In the genomic region with DNA sequence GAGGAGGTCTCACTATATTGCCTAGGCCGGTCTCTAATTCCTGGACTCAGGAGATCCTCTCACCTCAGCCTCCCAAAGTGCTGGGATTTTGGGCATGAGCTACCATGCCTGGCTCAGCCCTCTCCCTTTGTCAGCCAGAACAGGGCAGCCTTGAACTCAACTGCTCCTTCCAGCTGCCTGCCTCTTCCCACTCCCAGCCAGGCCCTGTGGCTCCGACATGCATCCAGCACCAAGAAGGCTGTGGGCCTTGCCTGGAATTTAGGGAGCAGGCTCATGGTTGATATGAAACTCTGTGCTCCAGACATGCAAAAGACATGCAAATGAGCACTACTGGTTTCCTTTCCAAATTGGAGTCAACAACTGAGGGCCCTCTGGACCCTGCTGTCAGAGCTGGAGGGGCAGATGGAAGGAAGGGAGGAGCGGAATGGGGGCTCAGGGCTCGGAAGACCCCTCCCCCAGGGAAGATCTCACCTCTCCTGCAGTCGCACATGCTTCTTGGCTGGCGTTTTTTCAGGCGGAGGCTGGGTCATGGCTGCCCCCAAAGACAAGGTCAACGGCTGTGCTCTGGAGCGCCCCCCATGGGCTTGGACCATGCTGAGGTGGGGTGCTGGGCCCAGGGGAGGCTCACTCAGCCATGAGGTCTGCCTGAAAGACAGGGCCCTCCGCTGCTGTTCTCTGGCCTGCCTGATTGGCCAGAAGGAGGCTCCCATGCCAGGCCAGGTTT, we compare ENCODE assay signal across 12 cellular contexts. TPM values are rescaled to one million over a fixed set of nuclear protein-coding genes. Genes with fewer than 3 reads are reported as not detected.
DNase-seq lines count a peak whose midpoint lies in the region; ATAC-seq and TF ChIP-seq lines count a peak whose summit lies in the region.
"Had no signal": no experiment of that assay in that cellular context is flagged by ENCODE, and none has a peak within 500 bp of the region (broad histone marks: within the 10 kb centered on the region; RNA-seq: fewer than 3 reads in every experiment).

No MANE protein-coding gene starts in this region.

- H3K36me3 ChIP-seq in OCI-LY3 (replicated peaks; ENCODE audit: low read depth, low read length) (no peaks in the 10 kb centered on the region), colonic mucosa (no peaks in the 10 kb centered on the region), thymus (ENCODE audit: control insufficient read depth, insufficient read depth) (peaks cover 36% of the 10 kb centered on the region), hepatocyte (replicated peaks; ENCODE audit: insufficient read depth, low read depth) (no peaks in the 10 kb centered on the region)

- peak; percentile 28 for DNase-seq in activated naive CD4-positive, alpha-beta T cell treated with Interleukin-2 at 50 U/mL for 16 hours
- no peak for DNase-seq in activated naive CD4-positive, alpha-beta T cell treated with anti-CD3 and anti-CD28 coated beads, Interleukin-2, amount 50 U/mL, for 16 hours
- DNase-seq in colonic mucosa (no peak), NCI-H446 (lab: John Stamatoyannopoulos, UW) (no peak), hepatocyte (ENCODE audit: low spot score) (no peak)
- DNase-seq: effector CD4-positive, alpha-beta T cell; NCI-H1092 had no signal

- ATAC-seq in GM21619 (IDR thresholded peaks at IDR 0.05; ENCODE audit: unreplicated experiment), result no peak

- H3K9ac ChIP-seq in OCI-LY3 (ENCODE audit: low read length), result peak overlapping the region; percentile 79
- peak overlapping the region; percentile 29 to 35 for H3K9ac ChIP-seq in colonic mucosa (ENCODE audit: low read depth in 2 of 2, low read length in 2 of 2)

- H4K20me1 ChIP-seq in OCI-LY3 (ENCODE audit: insufficient read depth, low read length) (no peaks in the 10 kb centered on the region), hepatocyte (ENCODE audit: insufficient read depth, poor library complexity, severe bottlenecking) (no peaks in the 10 kb centered on the region)

- no peaks in the 10 kb centered on the region for H3K9me2 ChIP-seq in hepatocyte (replicated peaks; ENCODE audit: insufficient read depth)

- WGBS in thymus, result 66% methylated on average over 10 of the region's 10 CpGs
- 97% methylated on average over 10 of the region's 10 CpGs for whole genome bisulfite sequencing in hepatocyte (ENCODE audit: low lambda C conversion rate, missing lambda C conversion rate)

- H3K79me2 ChIP-seq in OCI-LY3 (ENCODE audit: low read length) (no peaks in the 10 kb centered on the region), hepatocyte (no peaks in the 10 kb centered on the region)

- TF ChIP-seq CTCF in OCI-LY3 (IDR thresholded peaks at IDR 0.05; ENCODE audit: low read depth, low read length) (peak; percentile 40), colonic mucosa (IDR thresholded peaks at IDR 0.05) (no peak), hepatocyte (IDR thresholded peaks at IDR 0.05; ENCODE audit: poor library complexity) (no peak)

- H3K4me3 ChIP-seq in OCI-LY3 (ENCODE audit: low read length) (peak overlapping the region; percentile 73), colonic mucosa (peak overlapping the region; percentile 35), thymus (ENCODE audit: low read length) (peak overlapping the region; percentile 84), hepatocyte (no peak overlapping the region)

- H3K27me3 ChIP-seq in OCI-LY3 (ENCODE audit: low read depth, low read length), result no peaks in the 10 kb centered on the region
- H3K27me3 ChIP-seq in colonic mucosa, result no peaks in the 10 kb centered on the region
- H3K27me3 ChIP-seq in thymus (ENCODE audit: control insufficient read depth, insufficient read depth), result no peaks in the 10 kb centered on the region
- H3K27me3 ChIP-seq in hepatocyte, result no peaks in the 10 kb centered on the region

- peak overlapping the region; percentile 52; the same call in 1 of the 2 replicates for H3K27ac ChIP-seq in OCI-LY3 (ENCODE audit: low read length)
- H3K27ac ChIP-seq in colonic mucosa, result no peak overlapping the region
- peak overlapping the region; percentile 95 for H3K27ac ChIP-seq in thymus (ENCODE audit: low read depth)
- H3K27ac ChIP-seq in hepatocyte, result no peak overlapping the region

- H2AFZ ChIP-seq in OCI-LY3 (ENCODE audit: low read depth, low read length) (no peak overlapping the region), hepatocyte (no peak overlapping the region)

- H3K4me1 ChIP-seq in OCI-LY3 (ENCODE audit: low read length) (peaks cover 53% of the 10 kb centered on the region), colonic mucosa (peaks cover 3% of the 10 kb centered on the region), thymus (ENCODE audit: control insufficient read depth, insufficient read depth, low read length) (peaks cover 58% of the 10 kb centered on the region), hepatocyte (ENCODE audit: insufficient read depth) (no peaks in the 10 kb centered on the region)

- intact Hi-C loops in colonic mucosa (cut with DNase I), result no loop called here

- no peaks in the 10 kb centered on the region for H3K9me3 ChIP-seq in OCI-LY3 (ENCODE audit: insufficient read depth, low read length)
- H3K9me3 ChIP-seq in colonic mucosa, result no peaks in the 10 kb centered on the region
- no peaks in the 10 kb centered on the region for H3K9me3 ChIP-seq in thymus (ENCODE audit: control insufficient read depth)
- H3K9me3 ChIP-seq in hepatocyte (ENCODE audit: low read depth), result no peaks in the 10 kb centered on the region

- peak overlapping the region; percentile 91 for H3K4me2 ChIP-seq in OCI-LY3 (ENCODE audit: low read length)
- no peak overlapping the region for H3K4me2 ChIP-seq in hepatocyte

RNA-seq across cellular contexts. Expression of a gene that starts 1.4 kb away (rescaled TPM):
- total RNA-seq in colonic mucosa (1 to 10 TPM; 2.0 to 2.9 TPM), hepatocyte (not detected in 2 replicates)
- polyA plus RNA-seq in thymus (75.2 TPM), hepatocyte (0.35 and 0.41 TPM in 2 replicates)
- total RNA-seq: lung microvascular endothelial cell had no signal
- polyA plus RNA-seq: BJ had no signal

RNA-seq across cellular contexts. Expression of a gene that starts 14.4 kb away (rescaled TPM):
- 10 to 100 TPM; 30.3 to 57.0 TPM for total RNA-seq in colonic mucosa
- 29.5 TPM for polyA plus RNA-seq in thymus
- total RNA-seq in hepatocyte, result 28.9 and 32.7 TPM in 2 replicates
- polyA plus RNA-seq in hepatocyte, result 56.0 and 65.9 TPM in 2 replicates

RNA-seq across cellular contexts. Expression of a gene that starts 34.6 kb away (rescaled TPM):
- total RNA-seq in colonic mucosa (1 to 10 TPM; 1.3 to 1.6 TPM), hepatocyte (0.32 and 0.80 TPM in 2 replicates)
- polyA plus RNA-seq in thymus (1.0 TPM), hepatocyte (1.1 and 1.5 TPM in 2 replicates)
- total RNA-seq: lung microvascular endothelial cell had no signal
- polyA plus RNA-seq: BJ had no signal

RNA-seq across cellular contexts. Expression of a gene that starts 36.3 kb away (rescaled TPM):
- 1 to 10 TPM; 1.6 to 3.1 TPM for total RNA-seq in colonic mucosa
- polyA plus RNA-seq in thymus, result 0.09 TPM
- total RNA-seq in hepatocyte, result under 0.01 TPM in 1 of 2 replicates, not detected in the other
- 0.39 and 0.47 TPM in 2 replicates for polyA plus RNA-seq in hepatocyte
- polyA plus RNA-seq: BJ had no signal

Comparison
In these comparisons a context has a peak if more than half of its experiments do, and no peak if none do; other contexts are left out.
1. H3K27ac ChIP-seq: peak in OCI-LY3 (single experiment) and thymus (single experiment); none in colonic mucosa (single experiment) and hepatocyte (single experiment).